Comparison of ENCODE assay signal across 12 cellular contexts in the genomic region with DNA sequence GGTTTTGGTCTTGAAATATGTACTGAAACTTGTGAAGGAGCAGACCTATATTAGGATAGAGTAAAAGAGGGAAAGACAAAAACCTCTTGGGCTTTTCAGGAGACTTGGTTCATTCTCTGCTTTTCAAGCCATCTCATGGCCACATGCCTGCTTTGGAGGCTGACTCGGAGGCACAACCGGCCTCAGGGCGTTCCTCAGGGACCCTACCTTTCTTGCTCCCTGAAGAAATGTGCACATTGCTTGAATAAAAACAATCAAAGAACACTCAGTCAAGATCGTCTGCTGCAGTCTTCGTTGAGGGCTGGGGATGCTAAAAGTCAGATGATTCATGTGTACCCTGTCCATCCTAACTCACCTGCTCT. TPM values are rescaled to one million over a fixed set of nuclear protein-coding genes. Genes with fewer than 3 reads are reported as not detected.
DNase-seq lines count a peak whose midpoint lies in the region; ATAC-seq and TF ChIP-seq lines count a peak whose summit lies in the region.
"Had no signal": no experiment of that assay in that cellular context is flagged by ENCODE, and none has a peak within 500 bp of the region (broad histone marks: within the 10 kb centered on the region; RNA-seq: fewer than 3 reads in every experiment).

No MANE protein-coding gene starts in this region.

- peaks cover 9% of the 10 kb centered on the region for H3K36me3 Mint-ChIP-seq in activated CD4-positive, alpha-beta T cell treated with anti-CD3 and anti-CD28 coated beads, Interleukin-2, amount 10 ng/mL, durations not matched to agents 7 days and 5 days (ENCODE audit: low read depth)
- no peaks in the 10 kb centered on the region for H3K36me3 Mint-ChIP-seq in HFFc6 (ENCODE audit: low read depth)
- H3K36me3 Mint-ChIP-seq in activated B cell treated with CpG ODN at 0.5 μM for 24 hours (ENCODE audit: low read depth) = no peaks in the 10 kb centered on the region
- H3K36me3 Mint-ChIP-seq in natural killer cell = no peaks in the 10 kb centered on the region

- peaks cover 10% of the 10 kb centered on the region for H3K9me3 Mint-ChIP-seq in activated CD4-positive, alpha-beta T cell treated with anti-CD3 and anti-CD28 coated beads, Interleukin-2, amount 10 ng/mL, durations not matched to agents 7 days and 5 days
- no peaks in the 10 kb centered on the region for H3K9me3 Mint-ChIP-seq in HFFc6
- H3K9me3 Mint-ChIP-seq in activated B cell treated with CpG ODN at 0.5 μM for 24 hours = no peaks in the 10 kb centered on the region
- no peaks in the 10 kb centered on the region for H3K9me3 Mint-ChIP-seq in natural killer cell
- H3K9me3 Mint-ChIP-seq: activated T-helper 2 cell treated with anti-CD3 and anti-CD28 coated beads, Interferon-gamma antibody, Interleukin-2, Interleukin-4, amounts not matched to agents 10 μg/mL and 5 μg/mL and 100 μg/mL, durations not matched to agents 14 hours and 24 hours and 36 hours had no signal

- no peaks in the 10 kb centered on the region for H3K27me3 Mint-ChIP-seq in activated CD4-positive, alpha-beta T cell treated with anti-CD3 and anti-CD28 coated beads, Interleukin-2, amount 10 ng/mL, durations not matched to agents 7 days and 5 days
- H3K27me3 Mint-ChIP-seq in HFFc6 (ENCODE audit: insufficient read depth) (peaks cover 34% of the 10 kb centered on the region), activated B cell treated with CpG ODN at 0.5 μM for 24 hours (no peaks in the 10 kb centered on the region), natural killer cell (ENCODE audit: low read depth in 2 of 2) (no peaks in the 10 kb centered on the region)

- H3K4me1 Mint-ChIP-seq in activated CD4-positive, alpha-beta T cell treated with anti-CD3 and anti-CD28 coated beads, Interleukin-2, amount 10 ng/mL, durations not matched to agents 7 days and 5 days = peaks cover 22% of the 10 kb centered on the region
- peaks cover 14% of the 10 kb centered on the region for H3K4me1 Mint-ChIP-seq in HFFc6 (ENCODE audit: low read depth)
- H3K4me1 Mint-ChIP-seq in activated B cell treated with CpG ODN at 0.5 μM for 24 hours = peaks cover 10% of the 10 kb centered on the region
- H3K4me1 Mint-ChIP-seq in natural killer cell = peaks cover 5 to 19% of the 10 kb centered on the region in 2 donors

- CTCF ChIA-PET in activated CD4-positive, alpha-beta T cell treated with anti-CD3 and anti-CD28 coated beads, Interleukin-2, amount 10 ng/mL, durations not matched to agents 7 days and 5 days (lab: Charles Lee) = interaction anchor here (0.6 to 3.3 kb wide), 27 partner anchors 22 to 847 kb away, joined by 3 to 49 read pairs (median 3); a partner anchor contains a TSS
- CTCF ChIA-PET in activated B cell treated with CpG ODN at 0.5 μM for 24 hours (lab: Charles Lee) = interaction anchor here (0.6 to 3.6 kb wide), 14 partner anchors 25 to 388 kb away, joined by 3 to 52 read pairs (median 4); a partner anchor contains a TSS

- DNase-seq in activated CD4-positive, alpha-beta T cell treated with anti-CD3 and anti-CD28 coated beads, Interleukin-2, amount 10 ng/mL, durations not matched to agents 7 days and 5 days = no peak
- DNase-seq in activated CD4-positive, alpha-beta T cell treated with anti-CD3 and anti-CD28 coated beads, Interleukin-2, amount 50 U/mL, for 1 hour = no peak
- DNase-seq in HFFc6 (no peak), activated B cell treated with CpG ODN at 0.5 μM for 24 hours (no peak), natural killer cell (no peak), NCI-H2196 (lab: John Stamatoyannopoulos, UW; ENCODE audit: unreplicated experiment) (no peak), GM10266 (ENCODE audit: extremely low spot score) (no peak), GM20000 (ENCODE audit: low spot score) (no peak)

- H3K27ac Mint-ChIP-seq in activated CD4-positive, alpha-beta T cell treated with anti-CD3 and anti-CD28 coated beads, Interleukin-2, amount 10 ng/mL, durations not matched to agents 7 days and 5 days = peak overlapping the region; percentile 89
- H3K27ac Mint-ChIP-seq in HFFc6 (no peak overlapping the region), activated B cell treated with CpG ODN at 0.5 μM for 24 hours (no peak overlapping the region), natural killer cell (peak overlapping the region; percentile 78 to 88)
- H3K27ac Mint-ChIP-seq: WTC11 had no signal

- ATAC-seq in activated B cell treated with CpG ODN at 0.5 μM for 24 hours (ENCODE audit: low read depth) = no peak
- no peak for ATAC-seq in natural killer cell

- intact Hi-C loops in activated B cell treated with CpG ODN at 0.5 μM for 24 hours (cut with micrococcal nuclease) (loop anchor here (1.0 kb wide), 5 partner anchors 46 to 388 kb away; no protein-coding TSS in a partner anchor), natural killer cell (cut with micrococcal nuclease) (loop anchor here (1.0 to 5.0 kb wide), 5 partner anchors 45 to 389 kb away; no protein-coding TSS in a partner anchor)

- POLR2A ChIA-PET in activated CD4-positive, alpha-beta T cell treated with anti-CD3 and anti-CD28 coated beads, Interleukin-2, amount 10 ng/mL, durations not matched to agents 7 days and 5 days (lab: Charles Lee) = interaction anchor here (1.5 to 2.0 kb wide), 2 partner anchors 64 to 147 kb away, joined by 7 to 10 read pairs; a partner anchor contains a TSS
- POLR2A ChIA-PET in activated B cell treated with CpG ODN at 0.5 μM for 24 hours (lab: Charles Lee) = interaction anchor here (0.5 to 1.6 kb wide), 5 partner anchors 46 to 287 kb away, joined by 3 to 8 read pairs (median 4); a partner anchor contains a TSS

- TF ChIP-seq CTCF in HFFc6 (IDR thresholded peaks at IDR 0.05) (peak; percentile 19), activated B cell treated with CpG ODN at 0.5 μM for 24 hours (IDR thresholded peaks at IDR 0.05) (no peak), natural killer cell (IDR thresholded peaks at IDR 0.05) (no peak), GM10266 (IDR thresholded peaks at IDR 0.05; ENCODE audit: control insufficient read depth, insufficient read depth, low read depth, missing control alignments) (no peak), GM20000 (IDR thresholded peaks at IDR 0.05; ENCODE audit: extremely low read depth, missing control alignments) (no peak)

- H3K4me3 Mint-ChIP-seq in activated CD4-positive, alpha-beta T cell treated with anti-CD3 and anti-CD28 coated beads, Interleukin-2, amount 10 ng/mL, durations not matched to agents 7 days and 5 days = no peak overlapping the region
- no peak overlapping the region for H3K4me3 Mint-ChIP-seq in HFFc6
- peak overlapping the region; percentile 81 for H3K4me3 Mint-ChIP-seq in activated B cell treated with CpG ODN at 0.5 μM for 24 hours
- peak overlapping the region; percentile 86 for H3K4me3 Mint-ChIP-seq in natural killer cell
- H3K4me3 Mint-ChIP-seq: WTC11 had no signal

RNA-seq across cellular contexts. Expression of a gene that starts 1.0 kb away (rescaled TPM):
- total RNA-seq in activated CD4-positive, alpha-beta T cell treated with anti-CD3 and anti-CD28 coated beads, Interleukin-2, amount 10 ng/mL, durations not matched to agents 7 days and 5 days = 1 to 10 TPM; 1.7 to 2.2 TPM
- total RNA-seq in HFFc6 (2021; fragmentation: NEBNext Ultra II Directional; extraction: Animal tissue kit (Norgen Biotek cat#: 25700)) = not detected
- total RNA-seq in activated B cell treated with CpG ODN at 0.5 μM for 24 hours = 0.22 and 0.24 TPM in 2 replicates
- 1 to 10 TPM in 2 of 3 donors, under 1 TPM in 1; 0.85 to 5.7 (median 2.4) TPM for total RNA-seq in natural killer cell
- total RNA-seq: A673, frontal cortex had no signal

RNA-seq across cellular contexts. Expression of a gene that starts 57.5 kb away (rescaled TPM):
- 1 to 10 TPM; 1.9 to 2.2 TPM for total RNA-seq in activated CD4-positive, alpha-beta T cell treated with anti-CD3 and anti-CD28 coated beads, Interleukin-2, amount 10 ng/mL, durations not matched to agents 7 days and 5 days
- 1 to 10 TPM; 2.6 to 5.6 (median 4.6) TPM for total RNA-seq in HFFc6 (2021; fragmentation: NEBNext Ultra II Directional; extraction: Animal tissue kit (Norgen Biotek cat#: 25700))
- total RNA-seq in activated B cell treated with CpG ODN at 0.5 μM for 24 hours = 9.4 and 10.9 TPM in 2 replicates
- 1 to 10 TPM; 5.8 to 9.9 (median 6.2) TPM for total RNA-seq in natural killer cell

Comparison
In these comparisons a context has a peak if more than half of its experiments do, and no peak if none do; other contexts are left out.
1. H3K27ac Mint-ChIP-seq: peak in activated CD4-positive, alpha-beta T cell treated with anti-CD3 and anti-CD28 coated beads, Interleukin-2, amount 10 ng/mL, durations not matched to agents 7 days and 5 days (single experiment) and natural killer cell (2 of 2); none in HFFc6 (single experiment) and activated B cell treated with CpG ODN at 0.5 μM for 24 hours (single experiment).
2. H3K4me3 Mint-ChIP-seq: peak in activated B cell treated with CpG ODN at 0.5 μM for 24 hours (single experiment) and natural killer cell (single experiment); none in activated CD4-positive, alpha-beta T cell treated with anti-CD3 and anti-CD28 coated beads, Interleukin-2, amount 10 ng/mL, durations not matched to agents 7 days and 5 days (single experiment) and HFFc6 (single experiment).